In the genomic region with DNA sequence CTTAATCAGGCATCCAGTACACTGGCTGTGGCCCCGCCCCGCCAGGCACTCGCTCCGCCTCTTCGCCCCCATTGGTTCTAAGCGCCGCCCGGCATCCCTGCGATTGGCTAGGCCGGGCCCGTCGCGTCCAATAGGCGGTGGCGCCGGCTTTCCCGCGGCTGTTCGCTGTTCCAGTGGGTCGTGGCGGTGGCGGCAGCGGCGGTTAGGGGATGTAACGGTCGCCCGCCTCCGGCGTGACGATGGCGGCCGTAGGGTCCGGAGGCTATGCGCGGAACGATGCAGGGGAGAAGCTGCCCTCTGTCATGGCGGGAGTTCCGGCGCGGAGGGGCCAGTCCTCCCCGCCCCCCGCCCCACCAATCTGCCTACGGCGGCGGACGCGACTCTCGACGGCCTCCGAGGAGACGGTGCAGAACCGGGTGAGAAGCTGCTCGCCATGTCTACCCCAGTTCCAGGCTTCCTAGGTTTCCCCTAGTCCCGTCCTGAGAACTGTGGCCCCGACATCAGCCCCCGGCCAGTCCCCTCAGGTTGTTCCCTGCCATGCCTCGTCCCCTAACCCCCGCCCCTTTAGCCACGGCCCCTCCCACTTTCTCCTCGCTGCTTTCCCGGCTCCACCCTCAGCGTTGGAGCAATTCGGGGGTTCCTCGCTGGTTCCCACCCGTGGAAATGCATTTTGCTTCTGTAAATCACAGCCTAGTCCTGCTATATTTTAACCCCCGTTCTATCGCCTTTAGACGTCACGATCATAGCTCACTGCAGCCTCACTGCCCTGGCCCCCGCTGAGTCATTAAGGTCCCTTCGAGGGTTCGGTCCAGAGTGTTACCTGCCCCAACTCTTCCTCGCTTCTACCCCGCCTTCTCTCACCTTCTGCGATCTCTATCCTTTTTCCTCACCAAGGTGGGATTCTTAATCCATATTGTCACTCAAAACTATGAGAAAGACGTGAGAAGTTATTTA, we compare ENCODE assay signal across 8 cellular contexts. TPM values are rescaled to one million over a fixed set of nuclear protein-coding genes. Genes with fewer than 3 reads are reported as not detected.
DNase-seq lines count a peak whose midpoint lies in the region; ATAC-seq and TF ChIP-seq lines count a peak whose summit lies in the region.

Gene WDR62 (plus strand): TSS at position 165 of the 954 bp plus-strand sequence. CDS start 75 bp downstream, at position 240.

- H2AFZ ChIP-seq in DND-41 (ENCODE audit: low read depth, low read length): peak within 1 kb of the TSS; percentile 80
- H2AFZ ChIP-seq in GM23338: peak within 1 kb of the TSS; percentile 50

- no peaks in the 10 kb centered on the region; the same call in 2 of the 3 replicates for H3K9me3 Mint-ChIP-seq in GM23338
- H3K9me3 Mint-ChIP-seq in activated T-cell treated with anti-CD3 and anti-CD28 coated beads, Interleukin-2, amount 50 U/mL, for 72 hours: no peaks in the 10 kb centered on the region
- no peaks in the 10 kb centered on the region for H3K9me3 Mint-ChIP-seq in nephron
- H3K9me3 Mint-ChIP-seq in stimulated activated naive CD8-positive, alpha-beta T cell treated with anti-CD3 and anti-CD28 coated beads, Interleukin-15, amount 100 ng/mL, for 72 hours: no peaks in the 10 kb centered on the region

- H3K79me2 ChIP-seq in DND-41 (ENCODE audit: insufficient read depth, low read length) (peaks cover 72% of the 10 kb centered on the region), GM23338 (replicated peaks; ENCODE audit: insufficient read depth) (peaks cover 45% of the 10 kb centered on the region)

- WGBS in esophagus squamous epithelium, 2 donors: 2% methylated on average over 20 to 43 of the region's 76 CpGs

- H3K36me3 Mint-ChIP-seq in GM23338 (ENCODE audit: low read depth) (peaks cover 18% of the 10 kb centered on the region), nephron (ENCODE audit: low read depth) (no peaks in the 10 kb centered on the region)
- peaks cover 1 to 14% of the 10 kb centered on the region in 2 donors for H3K36me3 Mint-ChIP-seq in activated T-cell treated with anti-CD3 and anti-CD28 coated beads, Interleukin-2, amount 50 U/mL, for 72 hours (ENCODE audit: insufficient read depth in 2 of 2)

- no peaks in the 10 kb centered on the region for H3K9me2 ChIP-seq in GM23338 (ENCODE audit: insufficient read depth)

- peak in 1 of 4 donors; percentile 12 for TF ChIP-seq POLR2A in esophagus squamous epithelium (IDR thresholded peaks at IDR 0.05)

- H3K9me3 ChIP-seq in DND-41 (ENCODE audit: insufficient read depth, low read length, severe bottlenecking) (no peaks in the 10 kb centered on the region), esophagus squamous epithelium (no peaks in the 10 kb centered on the region)

- intact Hi-C loops in esophagus squamous epithelium (cut with DNase I): loop anchor here (10.0 kb wide), 1 partner anchor 60 kb away; the partner anchor contains the start of genes OVOL3, POLR2I and TBCB

- H3K9ac ChIP-seq in DND-41 (ENCODE audit: low read depth, low read length): peak within 1 kb of the TSS; percentile 94

- H3K27ac Mint-ChIP-seq in GM23338: peak within 1 kb of the TSS; percentile 99
- H3K27ac Mint-ChIP-seq in activated T-cell treated with anti-CD3 and anti-CD28 coated beads, Interleukin-2, amount 50 U/mL, for 72 hours: peak within 1 kb of the TSS; percentile 96
- peak within 1 kb of the TSS; percentile 91 to 99 (median 97) for H3K27ac Mint-ChIP-seq in nephron
- H3K27ac Mint-ChIP-seq in stimulated activated naive CD8-positive, alpha-beta T cell treated with anti-CD3 and anti-CD28 coated beads, Interleukin-15, amount 100 ng/mL, for 72 hours: peak within 1 kb of the TSS; percentile 97 to 98

- DNase-seq in DND-41 (peak; percentile 96), GM23338 (ENCODE audit: low spot score) (peak; percentile 96), LHCN-M2 (ENCODE audit: low read depth) (peak; percentile 89), RKO (ENCODE audit: low spot score) (peak; percentile 91), esophagus squamous epithelium (lab: John Stamatoyannopoulos, UW) (peak; percentile 89)
- peak; percentile 97 for DNase-seq in activated T-cell treated with anti-CD3 and anti-CD28 coated beads, Interleukin-2, amount 50 U/mL, for 72 hours
- DNase-seq in stimulated activated naive CD8-positive, alpha-beta T cell treated with anti-CD3 and anti-CD28 coated beads, Interleukin-15, amount 100 ng/mL, for 72 hours: peak; percentile 95 to 96

- no peak for TF ChIP-seq CTCF in DND-41 (IDR thresholded peaks at IDR 0.05; ENCODE audit: borderline replicate concordance, extremely low read depth, low read length, poor library complexity, severe bottlenecking)
- no peak for TF ChIP-seq CTCF in GM23338 (conservative IDR thresholded peaks at IDR 0.05; ENCODE audit: low read depth in 2 of 2)
- TF ChIP-seq CTCF in esophagus squamous epithelium (IDR thresholded peaks at IDR 0.05): peak in 1 of 6 experiments; percentile 4
- peak in 2 of 3 experiments; percentile 2 for TF ChIP-seq CTCF in nephron (IDR thresholded peaks at IDR 0.05; ENCODE audit: unreplicated experiment in 3 of 3)

- peaks cover 15% of the 10 kb centered on the region for H3K27me3 Mint-ChIP-seq in GM23338 (ENCODE audit: insufficient read depth, low read depth, poor library complexity)
- no peaks in the 10 kb centered on the region for H3K27me3 Mint-ChIP-seq in activated T-cell treated with anti-CD3 and anti-CD28 coated beads, Interleukin-2, amount 50 U/mL, for 72 hours (ENCODE audit: low read depth)
- no peaks in the 10 kb centered on the region for H3K27me3 Mint-ChIP-seq in nephron (ENCODE audit: low read depth)
- no peaks in the 10 kb centered on the region for H3K27me3 Mint-ChIP-seq in stimulated activated naive CD8-positive, alpha-beta T cell treated with anti-CD3 and anti-CD28 coated beads, Interleukin-15, amount 100 ng/mL, for 72 hours

- H3K27me3 ChIP-seq in DND-41 (ENCODE audit: insufficient read depth, low read length, poor library complexity): no peaks in the 10 kb centered on the region
- H3K27me3 ChIP-seq in GM23338 (ENCODE audit: insufficient read depth): no peaks in the 10 kb centered on the region
- no peaks in the 10 kb centered on the region for H3K27me3 ChIP-seq in esophagus squamous epithelium

- H3K36me3 ChIP-seq in DND-41 (ENCODE audit: insufficient read depth, low read length) (peaks cover 39% of the 10 kb centered on the region), GM23338 (ENCODE audit: insufficient read depth) (peaks cover 11% of the 10 kb centered on the region; the same call in 1 of the 2 replicates), esophagus squamous epithelium (no peaks in the 10 kb centered on the region)

- ATAC-seq in DND-41 (ENCODE audit: insufficient read depth, low read depth): peak; percentile 79
- peak; percentile 78 for ATAC-seq in GM23338
- peak; percentile 77 to 79 for ATAC-seq in activated T-cell treated with anti-CD3 and anti-CD28 coated beads, Interleukin-2, amount 50 U/mL, for 72 hours (replicated peaks in 1 of 2)
- peak; percentile 86 for ATAC-seq in stimulated activated naive CD8-positive, alpha-beta T cell treated with anti-CD3 and anti-CD28 coated beads, Interleukin-15, amount 100 ng/mL, for 72 hours

- H3K27ac ChIP-seq in DND-41 (ENCODE audit: low read length) (peak within 1 kb of the TSS; percentile 98), GM23338 (ENCODE audit: low read depth) (peak within 1 kb of the TSS; percentile 79), esophagus squamous epithelium (peak within 1 kb of the TSS; percentile 94 to 99 (median 96))

- H4K20me1 ChIP-seq in DND-41 (ENCODE audit: insufficient read depth, low read length) (peaks cover 45% of the 10 kb centered on the region), GM23338 (replicated peaks; ENCODE audit: insufficient read depth) (peaks cover 37% of the 10 kb centered on the region)

- H3K4me1 ChIP-seq in DND-41 (ENCODE audit: insufficient read depth, low read length) (peaks cover 58% of the 10 kb centered on the region), GM23338 (ENCODE audit: insufficient read depth) (peaks cover 23% of the 10 kb centered on the region; the same call in 1 of the 2 replicates), esophagus squamous epithelium (peaks cover 12 to 30% (median 18%) of the 10 kb centered on the region in 3 donors)

- H3K4me3 Mint-ChIP-seq in GM23338 (peak within 1 kb of the TSS; percentile 93), nephron (peak within 1 kb of the TSS; percentile 95 to 100 (median 96))
- peak within 1 kb of the TSS; percentile 92 to 94 for H3K4me3 Mint-ChIP-seq in activated T-cell treated with anti-CD3 and anti-CD28 coated beads, Interleukin-2, amount 50 U/mL, for 72 hours
- peak within 1 kb of the TSS; percentile 93 to 97 for H3K4me3 Mint-ChIP-seq in stimulated activated naive CD8-positive, alpha-beta T cell treated with anti-CD3 and anti-CD28 coated beads, Interleukin-15, amount 100 ng/mL, for 72 hours

- H3K4me1 Mint-ChIP-seq in GM23338 (peaks cover 25% of the 10 kb centered on the region), nephron (peaks cover 49% of the 10 kb centered on the region)
- peaks cover 35% of the 10 kb centered on the region for H3K4me1 Mint-ChIP-seq in activated T-cell treated with anti-CD3 and anti-CD28 coated beads, Interleukin-2, amount 50 U/mL, for 72 hours (ENCODE audit: low read depth)
- peaks cover 31% of the 10 kb centered on the region for H3K4me1 Mint-ChIP-seq in stimulated activated naive CD8-positive, alpha-beta T cell treated with anti-CD3 and anti-CD28 coated beads, Interleukin-15, amount 100 ng/mL, for 72 hours

- H3F3A ChIP-seq in GM23338 (replicated peaks; ENCODE audit: low read depth): 0 out of 2 replicates have a peak, but pooled peaks cover 17% of the 10 kb centered on the region

- H3K4me2 ChIP-seq in DND-41 (ENCODE audit: insufficient read depth, low read length) (peak within 1 kb of the TSS; percentile 71), GM23338 (peak within 1 kb of the TSS; percentile 99)

- H3K4me3 ChIP-seq in DND-41 (ENCODE audit: low read depth in 1 of 2, low read length in 2 of 2) (peak within 1 kb of the TSS; percentile 57 to 77), GM23338 (peak within 1 kb of the TSS; percentile 94), esophagus squamous epithelium (peak within 1 kb of the TSS; percentile 61 to 90 (median 70))

TF ChIP-seq in GM23338, 12 proteins besides CTCF, POLR2A, EP300 and RAD21 (continues in another document):
- TF ChIP-seq ZNF114 (CRISPR knock-in tag; IDR thresholded peaks at IDR 0.05) (no peak), EZH2phosphoT487 (IDR thresholded peaks at IDR 0.05; ENCODE audit: unreplicated experiment) (no peak), JUNB (IDR thresholded peaks at IDR 0.05; ENCODE audit: unreplicated experiment) (no peak), STAT1 (IDR thresholded peaks at IDR 0.05; ENCODE audit: unreplicated experiment) (no peak), EZH2 (IDR thresholded peaks at IDR 0.05; ENCODE audit: low read depth, unreplicated experiment) (no peak), POLR2AphosphoS5 (IDR thresholded peaks at IDR 0.05; ENCODE audit: low read depth) (peak; percentile 64), CREB1 (CRISPR knock-in tag; IDR thresholded peaks at IDR 0.05; ENCODE audit: low read depth) (no peak)

RNA-seq across cellular contexts. Expression of gene WDR62, which starts in this region (rescaled TPM):
- total RNA-seq in GM23338 (2014; rRNA removed; shearing (Covaris generic)): 41.0 and 45.4 TPM in 2 replicates
- polyA plus RNA-seq in GM23338 (2016; fragmentation: Nextera tagmentation; extraction: Ambion mirVana): 13.3 and 14.1 TPM in 2 replicates
- total RNA-seq in LHCN-M2 (2014; rRNA removed) (22.0 and 23.6 TPM in 2 replicates), esophagus squamous epithelium (1 to 10 TPM; 1.1 to 4.8 (median 3.5) TPM)
- 9.9 TPM for polyA plus RNA-seq in LHCN-M2 (2012)
- 10 to 100 TPM; 19.8 to 21.6 TPM for total RNA-seq in activated T-cell treated with anti-CD3 and anti-CD28 coated beads, Interleukin-2, amount 50 U/mL, for 72 hours

Comparison
In these comparisons a context has a peak if more than half of its experiments do, and no peak if none do; other contexts are left out.
1. Peak in every context shown above with its lines: DNase-seq, ATAC-seq, H3K4me3 ChIP-seq and H3K27ac ChIP-seq.
2. CTCF ChIP-seq: peak in nephron (2 of 3); none in DND-41 (single experiment) and GM23338 (0 of 2).